Comparison of ENCODE assay signal across 8 cellular contexts in the genomic region with DNA sequence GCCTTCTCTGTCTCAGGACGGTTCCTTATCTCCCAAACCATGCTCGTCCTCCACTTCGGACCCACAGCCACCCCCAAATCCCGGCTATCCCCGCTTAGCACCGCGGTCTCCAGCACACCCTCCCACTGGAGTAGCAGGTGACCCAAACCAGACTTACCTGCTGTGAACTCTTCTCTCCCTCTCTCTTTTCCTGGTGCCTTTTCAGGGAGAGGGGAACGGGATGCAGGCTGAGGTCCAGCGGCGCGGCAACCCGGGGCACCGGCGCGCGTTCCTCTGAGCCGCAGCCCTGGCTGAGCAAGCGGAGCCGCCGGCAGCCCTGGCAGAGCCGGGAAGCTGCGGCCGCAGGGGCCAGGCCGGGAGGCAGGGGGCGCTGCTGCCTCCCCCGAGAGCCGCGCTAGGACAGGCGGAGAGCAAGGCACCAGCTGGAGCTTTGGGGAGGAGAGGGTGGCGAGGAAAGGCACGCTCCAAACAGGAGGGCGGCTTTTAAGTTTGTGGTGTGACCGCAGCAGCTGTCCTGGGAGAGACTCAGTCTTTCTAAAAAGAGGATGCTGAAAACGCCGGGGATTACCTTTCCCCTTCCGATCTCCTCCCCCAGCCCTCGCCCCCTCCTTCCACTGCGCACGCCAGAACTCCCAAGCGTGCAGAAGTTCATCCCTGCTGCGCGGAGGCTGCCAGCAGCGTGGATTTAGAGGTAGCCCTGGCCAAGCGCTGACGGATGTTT. TPM values are rescaled to one million over a fixed set of nuclear protein-coding genes. Genes with fewer than 3 reads are reported as not detected.
A peak's percentile ranks its signal among the peaks of the same experiment; 100 is the strongest.
DNase-seq lines count a peak whose midpoint lies in the region; TF ChIP-seq lines count a peak whose summit lies in the region.

Gene SEMA3D, minus strand, starts transcription at position 536 of the 721 bp plus-strand sequence. CDS start 65,165 bp downstream, outside the sequence.

- intact Hi-C loops in lower leg skin (cut with DNase I; ENCODE audit: low total_unique reads): no loop called here

- peak within 1 kb of the TSS; percentile 26 for H3K27ac ChIP-seq in substantia nigra (ENCODE audit: low read depth, low read length, poor library complexity, severe bottlenecking)

- no peak for TF ChIP-seq CTCF in lower leg skin (IDR thresholded peaks at IDR 0.05)

- H3K4me3 ChIP-seq in H7 (ENCODE audit: insufficient read depth, low read depth, low read length): peak within 1 kb of the TSS; percentile 74
- H3K4me3 ChIP-seq in lower leg skin (ENCODE audit: low read depth, poor library complexity, severe bottlenecking): peak within 1 kb of the TSS; percentile 35

- peak; percentile 37 for DNase-seq in activated T-cell treated with anti-CD3 and anti-CD28 coated beads for 48 hours (ENCODE audit: low read depth)
- DNase-seq in activated T-cell treated with anti-CD3 and anti-CD28 coated beads for 4 hours: no peak
- peak; percentile 87 for DNase-seq in H7
- peak; percentile 80 for DNase-seq in LHCN-M2 (ENCODE audit: low read depth)
- DNase-seq in SIG-M5 (lab: John Stamatoyannopoulos, UW): peak; percentile 39
- DNase-seq in ecto neural progenitor cell (ENCODE audit: low spot score): peak; percentile 92
- DNase-seq in lower leg skin (ENCODE audit: low spot score in 2 of 2): peak; percentile 61 to 93
- peak in 46 of 49 donors; percentile 8 to 78 (median 54) for DNase-seq in substantia nigra (lab: John Stamatoyannopoulos, UW)

- peaks cover 36% of the 10 kb centered on the region for H3K27me3 ChIP-seq in H7 (ENCODE audit: control insufficient read depth, insufficient read depth, low read length)

- WGBS in lower leg skin, 2 donors: 1 to 2% methylated on average over 35 to 37 of the region's 45 CpGs

- TF ChIP-seq POLR2A in lower leg skin (IDR thresholded peaks at IDR 0.05): no peak

- no peaks in the 10 kb centered on the region for H3K36me3 ChIP-seq in H7 (replicated peaks; ENCODE audit: control insufficient read depth, insufficient read depth, low read length)

RNA-seq across cellular contexts. Expression of gene SEMA3D, which starts in this region (rescaled TPM):
- 0.90 and 1.6 TPM in 2 replicates for total RNA-seq in H7 (2014; rRNA removed; shearing (Covaris generic))
- under 0.01 TPM in 1 of 2 replicates, not detected in the other for total RNA-seq in LHCN-M2 (2014; rRNA removed)
- not detected for polyA plus RNA-seq in LHCN-M2 (2012)
- total RNA-seq in lower leg skin: 1 to 10 TPM; 2.4 to 4.7 (median 2.7) TPM

Comparison
In these comparisons a context has a peak if more than half of its experiments do, and no peak if none do; other contexts are left out.
1. Peak in DNase-seq in LHCN-M2; RNA of the gene not detected or under 1 TPM.